In genomic region chr13:76830805-76831204, GRCh38 we compare ENCODE assay signal across 12 cellular contexts.
"Had no signal": no experiment of that assay in that cellular context is flagged by ENCODE, and none has a peak within 500 bp of the region (broad histone marks: within the 10 kb centered on the region; RNA-seq: fewer than 3 reads in every experiment).

No MANE protein-coding gene starts in this region.

- ATAC-seq: activated T-cell treated with anti-CD3 and anti-CD28 coated beads, Interleukin-2, amount 50 U/mL, for 4 hours; foreskin keratinocyte; heart left ventricle; left lung; natural killer cell treated with Interleukin-12 subunit alpha and Interleukin-12 subunit beta and Interleukin-15 and Interleukin-18, amount 100 ng/mL, for 72 hours; upper lobe of right lung had no signal

- H3K36me3 ChIP-seq: heart left ventricle, left lung, upper lobe of right lung had no signal

- H3K27ac ChIP-seq: foreskin keratinocyte, left lung, upper lobe of right lung had no signal

- H3K27me3 ChIP-seq: heart left ventricle, left lung, upper lobe of right lung had no signal

- DNase-seq: activated CD4-positive, alpha-beta memory T cell treated with anti-CD3 and anti-CD28 coated beads for 36 hours; activated CD4-positive, alpha-beta T cell treated with anti-CD3 and anti-CD28 coated beads for 1 hour; activated gamma-delta T cell; activated naive CD8-positive, alpha-beta T cell treated with anti-CD3 and anti-CD28 coated beads, Interleukin-2, amount 10 ng/mL, durations not matched to agents 7 days and 5 days; activated T-cell treated with anti-CD3 and anti-CD28 coated beads, Interleukin-2, amount 50 U/mL, for 4 hours; foreskin keratinocyte; heart left ventricle; left lung; stimulated activated CD4-positive, alpha-beta T cell treated with anti-CD3 and anti-CD28 coated beads, Interleukin-4, amount 100 ng/mL, for 1 hour; T-helper 9 cell; upper lobe of right lung had no signal

- H3K4me1 ChIP-seq: foreskin keratinocyte, left lung had no signal

- H3K4me3 ChIP-seq: heart left ventricle, left lung, upper lobe of right lung had no signal

- H3K9me3 ChIP-seq: heart left ventricle, left lung, upper lobe of right lung had no signal
